In the genomic region with DNA sequence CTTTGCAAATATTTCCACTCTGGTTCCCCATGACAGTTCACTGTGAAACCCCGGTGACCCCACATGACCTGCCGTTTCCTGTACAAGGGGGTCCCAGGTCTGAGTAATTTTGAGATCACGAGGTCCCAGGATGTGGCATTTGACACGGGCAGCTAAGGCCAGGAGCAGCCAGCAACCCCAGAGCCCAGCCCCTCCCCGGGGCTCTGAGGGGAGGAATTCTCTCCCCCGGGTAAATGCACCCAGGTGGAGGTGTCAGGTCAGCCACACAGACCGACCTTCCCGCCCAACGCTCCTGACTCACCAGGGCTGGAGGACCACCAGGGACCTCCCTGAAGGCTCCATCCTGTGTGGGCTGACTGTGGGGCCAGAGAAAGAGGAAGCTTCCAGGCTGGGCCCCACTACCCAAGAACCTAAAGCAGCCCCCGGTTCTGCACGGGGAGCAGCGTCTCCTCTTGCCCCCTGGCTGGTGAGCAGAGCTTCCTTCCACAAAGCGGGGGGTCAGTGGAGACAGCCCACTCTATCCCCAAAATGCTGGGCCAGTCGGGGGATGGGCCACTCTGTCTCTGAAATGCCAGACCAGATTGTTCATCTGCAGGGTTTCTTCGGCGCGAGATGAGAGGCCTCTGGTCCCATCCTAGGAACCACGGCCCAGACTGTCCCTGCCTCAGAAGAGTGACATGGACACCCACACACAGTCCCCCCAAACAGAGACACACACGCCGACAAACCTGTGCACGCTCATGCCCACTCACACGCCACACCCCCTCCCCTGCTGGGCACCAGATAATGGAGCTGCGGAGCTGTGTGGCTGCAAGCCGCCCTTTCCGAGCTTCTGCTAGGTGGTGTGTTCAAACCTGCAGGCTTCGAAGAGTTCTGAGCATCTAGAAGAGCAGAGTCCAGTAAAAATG, we compare ENCODE assay signal across 8 cellular contexts. TPM values are rescaled to one million over a fixed set of nuclear protein-coding genes. Genes with fewer than 3 reads are reported as not detected.
A peak's percentile ranks its signal among the peaks of the same experiment; 100 is the strongest.
DNase-seq lines count a peak whose midpoint lies in the region; ATAC-seq and TF ChIP-seq lines count a peak whose summit lies in the region.

No MANE protein-coding gene starts in this region.

- H3K4me2 ChIP-seq in PC-9: peak overlapping the region; percentile 49

- intact Hi-C loops in heart right ventricle (cut with DNase I): loop anchor here in 6 of 10 donors (2.0 to 10.0 kb wide), 6 partner anchors 117 to 214 kb away; a partner anchor contains a TSS
- intact Hi-C loops in left cardiac atrium (cut with DNase I): loop anchor here in 1 of 2 donors (5.0 kb wide), 1 partner anchor 117 kb away; no protein-coding TSS in a partner anchor
- intact Hi-C loops in PC-9 (cut with micrococcal nuclease; ENCODE audit: unreplicated experiment): no loop called here
- intact Hi-C loops in sciatic nerve (cut with DNase I): no loop called here

- H2AFZ ChIP-seq in PC-9: no peak overlapping the region

- H3K4me3 ChIP-seq in heart right ventricle: no peak overlapping the region
- H3K4me3 ChIP-seq in PC-9: no peak overlapping the region
- no peak overlapping the region for H3K4me3 ChIP-seq in esophagus (ENCODE audit: low read depth in 1 of 2, low read length in 2 of 2)
- H3K4me3 ChIP-seq in upper lobe of left lung: no peak overlapping the region

- H3K4me1 ChIP-seq in heart right ventricle (peaks cover 24 to 50% (median 44%) of the 10 kb centered on the region in 9 donors), PC-9 (replicated peaks; ENCODE audit: insufficient read depth) (peaks cover 57% of the 10 kb centered on the region), esophagus (ENCODE audit: control insufficient read depth in 2 of 2, insufficient read depth in 2 of 2, low read length in 1 of 2) (peaks cover 0 to 29% of the 10 kb centered on the region in 2 donors), upper lobe of left lung (peaks cover 60 to 64% (median 64%) of the 10 kb centered on the region in 4 donors)

- no peaks in the 10 kb centered on the region for H3K36me3 ChIP-seq in heart right ventricle
- H3K36me3 ChIP-seq in PC-9 (ENCODE audit: low read depth): no peaks in the 10 kb centered on the region
- H3K36me3 ChIP-seq in esophagus (ENCODE audit: control insufficient read depth in 2 of 2, insufficient read depth in 2 of 2, low read length in 1 of 2): no peaks in the 10 kb centered on the region
- no peaks in the 10 kb centered on the region for H3K36me3 ChIP-seq in upper lobe of left lung

- POLR2A ChIA-PET in PC-9 (lab: Charles Lee; ENCODE audit: unreplicated experiment): no interaction called here

- H3K79me2 ChIP-seq in PC-9 (ENCODE audit: low read depth): peaks cover 28% of the 10 kb centered on the region

- peaks cover 57% of the 10 kb centered on the region for H3F3A ChIP-seq in PC-9 (ENCODE audit: insufficient read depth, low read depth)

- BruUV-seq in PC-9 (replicated peaks; lab: Mats Ljungman, UMichigan): no TSS peak

- H3K27ac ChIP-seq in heart right ventricle (peak overlapping the region; percentile 57 to 94 (median 84)), PC-9 (peak overlapping the region; percentile 76), esophagus (ENCODE audit: low read depth in 2 of 2, low read length in 1 of 2) (peak overlapping the region; percentile 19 to 47), upper lobe of left lung (peak overlapping the region; percentile 91 to 99 (median 95))

- no peak for TF ChIP-seq CTCF in heart right ventricle (IDR thresholded peaks at IDR 0.05)
- no peak for TF ChIP-seq CTCF in PC-9 (conservative IDR thresholded peaks at IDR 0.05)
- no peak for TF ChIP-seq CTCF in upper lobe of left lung (IDR thresholded peaks at IDR 0.05)

- no peaks in the 10 kb centered on the region for H3K9me2 ChIP-seq in PC-9 (ENCODE audit: insufficient read depth)

- WGBS in heart right ventricle, 2 donors: 75 to 79% methylated on average over 26 of the region's 26 CpGs
- WGBS in esophagus, 2 donors: 70 to 73% methylated on average over 26 of the region's 26 CpGs
- WGBS in upper lobe of left lung, 2 donors: 53 to 64% methylated on average over 16 to 22 of the region's 26 CpGs

- H3K27me3 ChIP-seq in heart right ventricle (peaks cover 0 to 13% (median 0%) of the 10 kb centered on the region in 7 donors), PC-9 (ENCODE audit: insufficient read depth, low read depth) (no peaks in the 10 kb centered on the region), esophagus (ENCODE audit: control insufficient read depth in 1 of 2, insufficient read depth in 2 of 2, low read length in 2 of 2) (no peaks in the 10 kb centered on the region), upper lobe of left lung (no peaks in the 10 kb centered on the region)

- DNase-seq in heart right ventricle (no peak), left cardiac atrium (no peak), PC-9 (no peak), upper lobe of left lung (peak; percentile 34 to 64), sciatic nerve (ENCODE audit: low spot score) (no peak)

- TF ChIP-seq POLR2A in upper lobe of left lung (IDR thresholded peaks at IDR 0.05): no peak

- H4K20me1 ChIP-seq in PC-9 (ENCODE audit: insufficient read depth): no peaks in the 10 kb centered on the region

- peak in 1 of 4 donors; percentile 4 for TF ChIP-seq EP300 in upper lobe of left lung (IDR thresholded peaks at IDR 0.05)

- CTCF ChIA-PET in PC-9 (lab: Charles Lee): no interaction called here

- ATAC-seq in heart right ventricle: peak in 1 of 8 donors; percentile 11
- no peak for ATAC-seq in left cardiac atrium
- ATAC-seq in upper lobe of left lung (ENCODE audit: low FRiP score in 2 of 2): no peak
- ATAC-seq in HG03521 (IDR thresholded peaks at IDR 0.05; ENCODE audit: unreplicated experiment): no peak
- ATAC-seq in GM19467 (IDR thresholded peaks at IDR 0.05; ENCODE audit: unreplicated experiment): no peak
- ATAC-seq in sciatic nerve: no peak

- H3K9me3 ChIP-seq in heart right ventricle (no peaks in the 10 kb centered on the region), PC-9 (ENCODE audit: insufficient read depth, low read depth) (no peaks in the 10 kb centered on the region), esophagus (ENCODE audit: control insufficient read depth in 2 of 2, insufficient read depth in 1 of 2, low read depth in 1 of 2, low read length in 1 of 2) (no peaks in the 10 kb centered on the region), upper lobe of left lung (no peaks in the 10 kb centered on the region)

RNA-seq across cellular contexts. Expression of a gene that starts 23.4 kb away (rescaled TPM):
- total RNA-seq in heart right ventricle (10 to 100 TPM in 3 of 10 donors, 1 to 10 TPM in 7; 1.5 to 34.3 (median 4.9) TPM), left cardiac atrium (10 to 100 TPM; 15.1 to 35.5 TPM), PC-9 (2021) (14.1 and 19.3 TPM in 2 replicates), upper lobe of left lung (10 to 100 TPM; 39.9 to 86.7 (median 49.1) TPM), sciatic nerve (31.1 TPM)
- polyA plus RNA-seq in heart right ventricle (10 to 100 TPM; 21.7 to 52.7 TPM), esophagus (10 to 100 TPM; 12.5 to 29.3 TPM)

Comparison
In these comparisons a context has a peak if more than half of its experiments do, and no peak if none do; other contexts are left out.
1. DNase-seq: peak in upper lobe of left lung (2 of 2); none in heart right ventricle (0 of 2), left cardiac atrium (single experiment), PC-9 (0 of 2) and sciatic nerve (single experiment).
2. H3K27ac ChIP-seq: peak in every context shown above with its lines; median percentile 95 in upper lobe of left lung; 84 in heart right ventricle; 76 in PC-9; 33 in esophagus.
3. intact Hi-C loops: an anchor here in heart right ventricle (2.0 to 10.0 kb wide); none called in PC-9 and sciatic nerve.